ENCODE assay signal across 8 cellular contexts in genomic region chr19:34365463-34366401, GRCh38. TPM values are rescaled to one million over a fixed set of nuclear protein-coding genes. Genes with fewer than 3 reads are reported as not detected.
DNase-seq lines count a peak whose midpoint lies in the region; ATAC-seq and TF ChIP-seq lines count a peak whose summit lies in the region.

No MANE protein-coding gene starts in this region.

- H3K9me3 Mint-ChIP-seq in activated naive CD8-positive, alpha-beta T cell treated with anti-CD3 and anti-CD28 coated beads, Interleukin-2, amount 10 ng/mL, durations not matched to agents 7 days and 5 days: no peaks in the 10 kb centered on the region

- peak overlapping the region; percentile 95 for H3K4me3 Mint-ChIP-seq in activated naive CD8-positive, alpha-beta T cell treated with anti-CD3 and anti-CD28 coated beads, Interleukin-2, amount 10 ng/mL, durations not matched to agents 7 days and 5 days

- TF ChIP-seq CTCF in AG09309 (IDR thresholded peaks at IDR 0.05; ENCODE audit: control insufficient read depth, insufficient read depth, low read depth, low read length, missing control alignments) (no peak), omental fat pad (IDR thresholded peaks at IDR 0.05) (no peak)

- H3K27ac Mint-ChIP-seq in activated naive CD8-positive, alpha-beta T cell treated with anti-CD3 and anti-CD28 coated beads, Interleukin-2, amount 10 ng/mL, durations not matched to agents 7 days and 5 days: peak overlapping the region; percentile 91

- POLR2A ChIA-PET in activated naive CD8-positive, alpha-beta T cell treated with anti-CD3 and anti-CD28 coated beads, Interleukin-2, amount 10 ng/mL, durations not matched to agents 7 days and 5 days (lab: Charles Lee): interaction anchor here (0.8 to 4.1 kb wide), 5 partner anchors 12 to 157 kb away, joined by 3 to 29 read pairs (median 6); partner anchors contain the start of gene UBA2

- peak overlapping the region; percentile 88 for H3K4me3 ChIP-seq in AG09309 (ENCODE audit: control insufficient read depth, low read depth, low read length)

- DNase-seq in AG09309 (ENCODE audit: low read depth): no peak
- DNase-seq in NCI-H146 treated with DMSO at 0.1 percent for 48 hours (lab: John Stamatoyannopoulos, UW; ENCODE audit: unreplicated experiment): peak; percentile 28
- DNase-seq in activated naive CD8-positive, alpha-beta T cell treated with anti-CD3 and anti-CD28 coated beads, Interleukin-2, amount 10 ng/mL, durations not matched to agents 7 days and 5 days: peak; percentile 42
- DNase-seq in Right ventricle myocardium inferior (ENCODE audit: missing footprints): peak; percentile 82
- DNase-seq in omental fat pad (ENCODE audit: low spot score): peak; percentile 30
- no peak for DNase-seq in DMS114 treated with DMSO at 0.1 percent for 48 hours (lab: John Stamatoyannopoulos, UW; ENCODE audit: unreplicated experiment)
- DNase-seq in activated CD4-positive, CD25-positive, alpha-beta regulatory T cell (lab: John Stamatoyannopoulos, UW): no peak

- intact Hi-C loops in Right ventricle myocardium inferior (cut with DNase I): no loop called here

- peaks cover 40% of the 10 kb centered on the region for H3K36me3 Mint-ChIP-seq in activated naive CD8-positive, alpha-beta T cell treated with anti-CD3 and anti-CD28 coated beads, Interleukin-2, amount 10 ng/mL, durations not matched to agents 7 days and 5 days

- peaks cover 48% of the 10 kb centered on the region for H3K4me1 Mint-ChIP-seq in activated naive CD8-positive, alpha-beta T cell treated with anti-CD3 and anti-CD28 coated beads, Interleukin-2, amount 10 ng/mL, durations not matched to agents 7 days and 5 days

- no peaks in the 10 kb centered on the region for H3K27me3 Mint-ChIP-seq in activated naive CD8-positive, alpha-beta T cell treated with anti-CD3 and anti-CD28 coated beads, Interleukin-2, amount 10 ng/mL, durations not matched to agents 7 days and 5 days

- ATAC-seq in GM19023 (IDR thresholded peaks at IDR 0.05; ENCODE audit: unreplicated experiment) (peak; percentile 17), Right ventricle myocardium inferior (peak; percentile 48), omental fat pad (ENCODE audit: low FRiP score) (peak; percentile 9)
- ATAC-seq in activated naive CD8-positive, alpha-beta T cell treated with anti-CD3 and anti-CD28 coated beads, Interleukin-2, amount 10 ng/mL, durations not matched to agents 7 days and 5 days (ENCODE audit: low read depth): no peak

RNA-seq across cellular contexts. Expression of gene GPI, which starts 0.7 kb away (rescaled TPM):
- 100 to 1,000 TPM; 725 to 786 TPM for total RNA-seq in activated naive CD8-positive, alpha-beta T cell treated with anti-CD3 and anti-CD28 coated beads, Interleukin-2, amount 10 ng/mL, durations not matched to agents 7 days and 5 days
- total RNA-seq in Right ventricle myocardium inferior: 533 TPM
- total RNA-seq in omental fat pad: 100 to 1,000 TPM; 156 to 258 (median 211) TPM

RNA-seq across cellular contexts. Expression of gene PDCD2L, which starts 38.5 kb away (rescaled TPM):
- 10 to 100 TPM in 1 of 2 experiments, 1 to 10 TPM in 1; 9.4 to 13.3 TPM for total RNA-seq in activated naive CD8-positive, alpha-beta T cell treated with anti-CD3 and anti-CD28 coated beads, Interleukin-2, amount 10 ng/mL, durations not matched to agents 7 days and 5 days
- total RNA-seq in Right ventricle myocardium inferior (10.6 TPM), omental fat pad (10 to 100 TPM in 2 of 4 donors, 1 to 10 TPM in 2; 6.1 to 12.8 (median 9.2) TPM)

Comparison
In these comparisons a context has a peak if more than half of its experiments do, and no peak if none do; other contexts are left out.
1. DNase-seq: peak in NCI-H146 treated with DMSO at 0.1 percent for 48 hours (single experiment), activated naive CD8-positive, alpha-beta T cell treated with anti-CD3 and anti-CD28 coated beads, Interleukin-2, amount 10 ng/mL, durations not matched to agents 7 days and 5 days (single experiment), Right ventricle myocardium inferior (single experiment) and omental fat pad (single experiment); none in AG09309 (single experiment), DMS114 treated with DMSO at 0.1 percent for 48 hours (single experiment) and activated CD4-positive, CD25-positive, alpha-beta regulatory T cell (0 of 4).